8 cellular contexts compared by ENCODE assay signal in genomic region chr11:46917109-46918086, GRCh38. TPM values are rescaled to one million over a fixed set of nuclear protein-coding genes. Genes with fewer than 3 reads are reported as not detected.
DNase-seq lines count a peak whose midpoint lies in the region; ATAC-seq and TF ChIP-seq lines count a peak whose summit lies in the region.

No MANE protein-coding gene starts in this region.

- H3K9ac ChIP-seq in Karpas-422 (ENCODE audit: low read length): peak overlapping the region; percentile 45

- H3K4me3 ChIP-seq in AG04449 (ENCODE audit: low read depth, low read length) (peak overlapping the region; percentile 64), Karpas-422 (ENCODE audit: low read length) (peak overlapping the region; percentile 68)
- peak overlapping the region; percentile 53 for H3K4me3 ChIP-seq in naive thymus-derived CD4-positive, alpha-beta T cell (ENCODE audit: low read length)

- H3K36me3 Mint-ChIP-seq in naive thymus-derived CD4-positive, alpha-beta T cell: peaks cover 0 to 4% (median 0%) of the 10 kb centered on the region in 5 donors

- H3K4me2 ChIP-seq in Karpas-422 (ENCODE audit: low read depth, low read length, poor library complexity, severe bottlenecking): peak overlapping the region; percentile 53

- H3K27me3 ChIP-seq in Karpas-422 (ENCODE audit: low read length): no peaks in the 10 kb centered on the region
- H3K27me3 ChIP-seq in naive thymus-derived CD4-positive, alpha-beta T cell (ENCODE audit: control insufficient read depth in 2 of 2, insufficient read depth in 2 of 2, low read length in 2 of 2): peaks cover 8 to 18% of the 10 kb centered on the region in 2 donors

- POLR2A ChIA-PET in AG04449 (lab: Yijun Ruan, JAX): interaction anchor here (0.6 to 1.2 kb wide), 2 partner anchors 19 to 388 kb away, joined by 3 to 5 read pairs; partner anchors contain the start of gene CSTPP1
- POLR2A ChIA-PET in naive thymus-derived CD4-positive, alpha-beta T cell (lab: Charles Lee): interaction anchor here (0.6 to 1.5 kb wide), 2 partner anchors 223 to 236 kb away, joined by 3 read pairs; no protein-coding TSS in a partner anchor

- H3K36me3 ChIP-seq in Karpas-422 (ENCODE audit: insufficient read depth, low read length): no peaks in the 10 kb centered on the region
- no peaks in the 10 kb centered on the region for H3K36me3 ChIP-seq in naive thymus-derived CD4-positive, alpha-beta T cell (ENCODE audit: control insufficient read depth in 2 of 3, insufficient read depth in 3 of 3, low read length in 3 of 3)

- H2AFZ ChIP-seq in Karpas-422 (ENCODE audit: low read length): 0 out of 2 replicates have a peak overlapping the region, but pooled peaks have one; percentile 46

- H3K4me1 ChIP-seq in Karpas-422 (ENCODE audit: low read length): peaks cover 58% of the 10 kb centered on the region
- H3K4me1 ChIP-seq in naive thymus-derived CD4-positive, alpha-beta T cell (ENCODE audit: control insufficient read depth in 2 of 2, insufficient read depth in 2 of 2, low read length in 2 of 2): peaks cover 13% of the 10 kb centered on the region in 2 donors

- H3K9me2 ChIP-seq in Karpas-422 (replicated peaks; ENCODE audit: insufficient read depth, low read length): no peaks in the 10 kb centered on the region

- CTCF ChIA-PET in AG04449 (lab: Yijun Ruan, JAX): interaction anchor here (0.8 to 6.1 kb wide), 23 partner anchors 8 to 438 kb away, joined by 3 to 115 read pairs (median 4); partner anchors contain the start of gene CSTPP1
- CTCF ChIA-PET in naive thymus-derived CD4-positive, alpha-beta T cell (lab: Charles Lee): interaction anchor here (0.6 to 1.5 kb wide), 3 partner anchors 224 to 297 kb away, joined by 3 to 8 read pairs (median 3); partner anchors contain the start of gene DDB2

- no peak for TF ChIP-seq CTCF in AG04449 (IDR thresholded peaks at IDR 0.05; ENCODE audit: insufficient read depth, low read length, missing control alignments)

- H3K9me3 Mint-ChIP-seq in naive thymus-derived CD4-positive, alpha-beta T cell: peaks cover 0 to 2% (median 0%) of the 10 kb centered on the region in 11 donors

- H3K4me1 Mint-ChIP-seq in naive thymus-derived CD4-positive, alpha-beta T cell: peaks cover 23 to 31% (median 25%) of the 10 kb centered on the region in 7 donors

- no peaks in the 10 kb centered on the region for H3K9me3 ChIP-seq in Karpas-422 (ENCODE audit: low read length)
- no peaks in the 10 kb centered on the region for H3K9me3 ChIP-seq in naive thymus-derived CD4-positive, alpha-beta T cell (ENCODE audit: control insufficient read depth in 2 of 3, low read length in 3 of 3)

- H3K79me2 ChIP-seq in Karpas-422 (ENCODE audit: low read length): no peaks in the 10 kb centered on the region

- peaks cover 59 to 75% (median 62%) of the 10 kb centered on the region in 5 donors for H3K27me3 Mint-ChIP-seq in naive thymus-derived CD4-positive, alpha-beta T cell

- 0 out of 2 replicates have a peak, but pooled peaks cover 3% of the 10 kb centered on the region for H4K20me1 ChIP-seq in Karpas-422 (ENCODE audit: insufficient read depth, low read depth, low read length)

- peak overlapping the region in 1 of 9 donors; percentile 38 for H3K27ac Mint-ChIP-seq in naive thymus-derived CD4-positive, alpha-beta T cell

- intact Hi-C loops in naive thymus-derived CD4-positive, alpha-beta T cell (cut with micrococcal nuclease): no loop called here

- peak overlapping the region; percentile 75 to 91 (median 83) for H3K4me3 Mint-ChIP-seq in naive thymus-derived CD4-positive, alpha-beta T cell

- DNase-seq in AG04449 (ENCODE audit: low read depth, low spot score) (no peak), Karpas-422 (no peak), NCI-H446 (lab: John Stamatoyannopoulos, UW) (no peak), NK-92 (lab: John Stamatoyannopoulos, UW; ENCODE audit: unreplicated experiment) (no peak)
- DNase-seq in naive thymus-derived CD4-positive, alpha-beta T cell: peak in 4 of 9 donors; percentile 7 to 25 (median 18)

- H3K27ac ChIP-seq in Karpas-422 (ENCODE audit: low read length) (no peak overlapping the region), cingulate gyrus (ENCODE audit: low read depth, low read length) (peak overlapping the region; percentile 81)
- no peak overlapping the region for H3K27ac ChIP-seq in naive thymus-derived CD4-positive, alpha-beta T cell (ENCODE audit: low read depth, low read length)

- ATAC-seq in naive thymus-derived CD4-positive, alpha-beta T cell: peak; percentile 6
- no peak for ATAC-seq in GM18498 (IDR thresholded peaks at IDR 0.05; ENCODE audit: unreplicated experiment)
- ATAC-seq in GM19397 (IDR thresholded peaks at IDR 0.05; ENCODE audit: unreplicated experiment): no peak

RNA-seq across cellular contexts. Expression of gene LRP4, which starts 1.0 kb away (rescaled TPM):
- 2.6 and 3.9 TPM in 2 replicates for total RNA-seq in Karpas-422 (2014; rRNA removed; shearing (Covaris generic); ENCODE audit: low replicate concordance)
- not detected for total RNA-seq in naive thymus-derived CD4-positive, alpha-beta T cell
- not detected for polyA plus RNA-seq in naive thymus-derived CD4-positive, alpha-beta T cell

RNA-seq across cellular contexts. Expression of gene CSTPP1, which starts 19.2 kb away (rescaled TPM):
- total RNA-seq in Karpas-422 (2014; rRNA removed; shearing (Covaris generic); ENCODE audit: low replicate concordance): 61.1 and 78.4 TPM in 2 replicates
- total RNA-seq in naive thymus-derived CD4-positive, alpha-beta T cell: 10 to 100 TPM in 4 of 5 experiments, 1 to 10 TPM in 1; 9.3 to 18.6 (median 16.1) TPM
- 10 to 100 TPM; 15.2 to 17.0 TPM for polyA plus RNA-seq in naive thymus-derived CD4-positive, alpha-beta T cell
